ENCODE assay signal across 17 cellular contexts in the genomic region with DNA sequence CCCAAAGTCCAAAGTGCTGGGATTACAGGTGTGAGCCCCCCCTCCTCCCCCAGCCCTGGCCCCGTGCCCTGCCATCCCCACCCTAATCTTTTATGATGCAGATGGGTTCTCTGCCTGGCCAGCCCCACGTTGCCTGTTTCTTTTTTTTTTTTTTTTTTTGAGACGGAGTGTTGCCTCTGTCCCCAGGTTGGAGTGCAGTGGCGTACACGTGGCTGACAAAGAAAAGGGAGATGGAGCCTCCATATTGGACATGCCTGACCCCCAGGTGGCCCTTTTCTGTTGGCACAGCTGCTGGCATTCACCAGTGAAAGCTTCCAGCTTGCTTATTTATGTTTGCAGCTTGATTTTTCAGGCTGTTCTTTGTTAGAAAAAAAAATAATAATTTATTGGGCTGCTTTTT.
"Had no signal": no experiment of that assay in that cellular context is flagged by ENCODE, and none has a peak within 500 bp of the region (broad histone marks: within the 10 kb centered on the region; RNA-seq: fewer than 3 reads in every experiment).

No MANE protein-coding gene starts in this region.

- H2AFZ ChIP-seq: parathyroid adenoma had no signal

- H3K27ac ChIP-seq: parathyroid adenoma, testis, WERI-Rb-1 had no signal

- H3K9me3 ChIP-seq: testis had no signal

- DNase-seq: activated CD4-positive, alpha-beta T cell treated with anti-CD3 and anti-CD28 coated beads for 4 hours; activated CD8-positive, alpha-beta memory T cell treated with anti-CD3 and anti-CD28 coated beads, Interleukin-2, amount 50 U/mL, for 48 hours; activated CD8-positive, alpha-beta T cell treated with anti-CD3 and anti-CD28 coated beads, Interleukin-2, amount 10 ng/mL, durations not matched to agents 7 days and 5 days; activated naive CD4-positive, alpha-beta T cell treated with anti-CD3 and anti-CD28 coated beads for 36 hours; hippocampal formation; immature natural killer cell; left cardiac atrium; naive thymus-derived CD4-positive, alpha-beta T cell; stimulated activated CD4-positive, alpha-beta T cell treated with anti-CD3 and anti-CD28 coated beads, Interleukin-4, amount 100 ng/mL, for 1 hour; stimulated activated CD8-positive, alpha-beta memory T cell treated with anti-CD3 and anti-CD28 coated beads, Interleukin-4, amount 100 ng/mL, for 48 hours; testis; WERI-Rb-1 had no signal

- H3K27me3 Mint-ChIP-seq: brain; central memory CD8-positive, alpha-beta T cell; naive thymus-derived CD4-positive, alpha-beta T cell; stimulated activated naive CD8-positive, alpha-beta T cell treated with anti-CD3 and anti-CD28 coated beads, Interleukin-15, Interleukin-2, amounts not matched to agents 100 ng/mL and 50 ng/mL, for 24 hours had no signal

- H3K27me3 ChIP-seq: testis had no signal

- H3K4me3 Mint-ChIP-seq: activated CD8-positive, alpha-beta T cell treated with anti-CD3 and anti-CD28 coated beads, Interleukin-2, amount 10 ng/mL, durations not matched to agents 7 days and 5 days; activated naive CD4-positive, alpha-beta T cell treated with anti-CD3 and anti-CD28 coated beads for 36 hours; brain; central memory CD8-positive, alpha-beta T cell; immature natural killer cell; naive thymus-derived CD4-positive, alpha-beta T cell; stimulated activated naive CD8-positive, alpha-beta T cell treated with anti-CD3 and anti-CD28 coated beads, Interleukin-15, Interleukin-2, amounts not matched to agents 100 ng/mL and 50 ng/mL, for 24 hours had no signal

- ATAC-seq: activated CD8-positive, alpha-beta T cell treated with anti-CD3 and anti-CD28 coated beads, Interleukin-2, amount 10 ng/mL, durations not matched to agents 7 days and 5 days; left cardiac atrium; naive thymus-derived CD4-positive, alpha-beta T cell had no signal

- H3K79me2 ChIP-seq: parathyroid adenoma had no signal

- H3K36me3 ChIP-seq: WERI-Rb-1 had no signal

- H3K9me3 Mint-ChIP-seq: activated naive CD4-positive, alpha-beta T cell treated with anti-CD3 and anti-CD28 coated beads for 36 hours; central memory CD8-positive, alpha-beta T cell; immature natural killer cell; stimulated activated naive CD8-positive, alpha-beta T cell treated with anti-CD3 and anti-CD28 coated beads, Interleukin-15, Interleukin-2, amounts not matched to agents 100 ng/mL and 50 ng/mL, for 24 hours had no signal

- H3K4me1 ChIP-seq: parathyroid adenoma had no signal

- H3K4me3 ChIP-seq: lung, testis had no signal

- H3K9ac ChIP-seq: parathyroid adenoma had no signal

- H3K4me1 Mint-ChIP-seq: immature natural killer cell had no signal

- H3K27ac Mint-ChIP-seq: activated CD8-positive, alpha-beta T cell treated with anti-CD3 and anti-CD28 coated beads, Interleukin-2, amount 10 ng/mL, durations not matched to agents 7 days and 5 days; activated naive CD4-positive, alpha-beta T cell treated with anti-CD3 and anti-CD28 coated beads for 36 hours; immature natural killer cell; naive thymus-derived CD4-positive, alpha-beta T cell; stimulated activated naive CD8-positive, alpha-beta T cell treated with anti-CD3 and anti-CD28 coated beads, Interleukin-15, Interleukin-2, amounts not matched to agents 100 ng/mL and 50 ng/mL, for 24 hours had no signal
